26 cellular contexts compared by ENCODE assay signal in the genomic region with DNA sequence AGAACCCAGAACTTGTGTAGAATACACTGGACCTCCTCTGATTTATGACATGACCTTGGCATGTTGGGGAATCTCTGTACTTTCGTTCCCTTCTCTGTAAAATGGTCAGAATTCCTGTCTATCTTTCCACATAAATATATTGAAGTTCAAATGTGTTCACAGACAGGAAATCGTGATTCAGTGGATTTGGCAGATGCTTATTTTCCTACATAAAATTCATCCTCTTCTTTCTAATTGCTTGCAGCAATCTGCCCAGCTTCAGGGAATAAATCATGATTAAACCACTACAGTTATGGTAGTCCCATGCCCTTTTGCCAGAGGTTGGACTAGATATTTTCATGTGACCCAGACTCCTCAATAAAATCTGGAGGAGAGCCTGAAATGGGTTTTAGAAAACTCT. TPM values are rescaled to one million over a fixed set of nuclear protein-coding genes. Genes with fewer than 3 reads are reported as not detected.
A peak's percentile ranks its signal among the peaks of the same experiment; 100 is the strongest.
DNase-seq lines count a peak whose midpoint lies in the region; ATAC-seq, FAIRE-seq and TF ChIP-seq lines count a peak whose summit lies in the region.
"Had no signal": no experiment of that assay in that cellular context is flagged by ENCODE, and none has a peak within 500 bp of the region (broad histone marks: within the 10 kb centered on the region; RNA-seq: fewer than 3 reads in every experiment).

No MANE protein-coding gene starts in this region.

- no peak for TF ChIP-seq RAD21 in A549 (conservative IDR thresholded peaks at IDR 0.05 in 1 of 2, IDR thresholded peaks at IDR 0.05 in 1 of 2)

- H3K4me1 Mint-ChIP-seq in nephron progenitor cell, result peaks cover 10% of the 10 kb centered on the region
- peaks cover 14% of the 10 kb centered on the region for H3K4me1 Mint-ChIP-seq in mesothelial cell of epicardium
- H3K4me1 Mint-ChIP-seq: natural killer cell had no signal

- H3K4me3 ChIP-seq in A549 (no peak overlapping the region), cardiac fibroblast (replicated peaks in 1 of 2; ENCODE audit: low read depth in 2 of 2, low read length in 2 of 2) (no peak overlapping the region), foreskin fibroblast (ENCODE audit: low read depth in 1 of 2, low read length in 2 of 2) (no peak overlapping the region), upper lobe of right lung (no peak overlapping the region)
- H3K4me3 ChIP-seq: pancreas, upper lobe of left lung had no signal

- H3K27ac Mint-ChIP-seq in nephron progenitor cell, result no peak overlapping the region
- no peak overlapping the region for H3K27ac Mint-ChIP-seq in mesothelial cell of epicardium
- H3K27ac Mint-ChIP-seq: activated CD8-positive, alpha-beta T cell treated with anti-CD3 and anti-CD28 coated beads, Interleukin-2, amount 10 ng/mL, durations not matched to agents 7 days and 5 days; natural killer cell had no signal

- no peaks in the 10 kb centered on the region for H3K27me3 ChIP-seq in upper lobe of right lung
- H3K27me3 ChIP-seq: pancreas, upper lobe of left lung had no signal

- no peak for FAIRE-seq in A549 (lab: Jason Lieb, UNC)
- FAIRE-seq: A204.1, GM12891, pancreas had no signal

- no peaks in the 10 kb centered on the region for H3K36me3 ChIP-seq in upper lobe of right lung
- H3K36me3 ChIP-seq: pancreas, upper lobe of left lung had no signal

- no peaks in the 10 kb centered on the region for H3K36me3 Mint-ChIP-seq in nephron progenitor cell (ENCODE audit: low read depth)
- no peaks in the 10 kb centered on the region for H3K36me3 Mint-ChIP-seq in mesothelial cell of epicardium
- H3K36me3 Mint-ChIP-seq: natural killer cell had no signal

- ATAC-seq in A549 (no peak), HG02759 (IDR thresholded peaks at IDR 0.05; ENCODE audit: unreplicated experiment) (no peak), upper lobe of right lung (no peak)
- ATAC-seq: activated CD8-positive, alpha-beta T cell treated with anti-CD3 and anti-CD28 coated beads, Interleukin-2, amount 10 ng/mL, durations not matched to agents 7 days and 5 days; HCT116; natural killer cell had no signal

- TF ChIP-seq POLR2A in A549 (IDR thresholded peaks at IDR 0.05; ENCODE audit: low read length), result no peak

- no peaks in the 10 kb centered on the region for H3K9me3 ChIP-seq in A549
- no peaks in the 10 kb centered on the region for H3K9me3 ChIP-seq in upper lobe of right lung
- H3K9me3 ChIP-seq: pancreas, upper lobe of left lung had no signal

- TF ChIP-seq CTCF in A549 (IDR thresholded peaks at IDR 0.05), result no peak
- no peak for TF ChIP-seq CTCF in cardiac fibroblast (IDR thresholded peaks at IDR 0.05; ENCODE audit: low read depth, low read length)
- TF ChIP-seq CTCF in foreskin fibroblast (IDR thresholded peaks at IDR 0.05; ENCODE audit: low read depth, low read length), result no peak
- no peak for TF ChIP-seq CTCF in nephron progenitor cell (IDR thresholded peaks at IDR 0.05)
- no peak for TF ChIP-seq CTCF in mesothelial cell of epicardium (IDR thresholded peaks at IDR 0.05; ENCODE audit: unreplicated experiment)
- TF ChIP-seq CTCF in upper lobe of right lung (IDR thresholded peaks at IDR 0.05), result no peak

- no peak overlapping the region for H3K4me3 Mint-ChIP-seq in nephron progenitor cell
- H3K4me3 Mint-ChIP-seq in mesothelial cell of epicardium, result no peak overlapping the region
- H3K4me3 Mint-ChIP-seq: activated CD8-positive, alpha-beta T cell treated with anti-CD3 and anti-CD28 coated beads, Interleukin-2, amount 10 ng/mL, durations not matched to agents 7 days and 5 days; natural killer cell had no signal

- H3K27me3 Mint-ChIP-seq in nephron progenitor cell (ENCODE audit: low read depth, poor library complexity) (peaks cover 2% of the 10 kb centered on the region), mesothelial cell of epicardium (ENCODE audit: low read depth) (no peaks in the 10 kb centered on the region)

- H3K4me2 ChIP-seq in A549, result 0 out of 3 replicates have a peak overlapping the region, but pooled peaks have one; percentile 14

- TF ChIP-seq EP300 in A549 (IDR thresholded peaks at IDR 0.05), result no peak

- intact Hi-C loops in upper lobe of right lung (cut with DNase I), result no loop called here

- H3K9me3 Mint-ChIP-seq in nephron progenitor cell, result no peaks in the 10 kb centered on the region
- peaks cover 9% of the 10 kb centered on the region for H3K9me3 Mint-ChIP-seq in mesothelial cell of epicardium
- H3K9me3 Mint-ChIP-seq: natural killer cell had no signal

- H3K4me1 ChIP-seq in A549, result peaks cover 28% of the 10 kb centered on the region; the same call in 2 of the 3 replicates
- H3K4me1 ChIP-seq in upper lobe of right lung, result no peaks in the 10 kb centered on the region
- H3K4me1 ChIP-seq: upper lobe of left lung had no signal

- POLR2A ChIA-PET in A549 (lab: Yijun Ruan, JAX), result no interaction called here

- no peak overlapping the region for H3K27ac ChIP-seq in A549
- H3K27ac ChIP-seq in upper lobe of right lung, result no peak overlapping the region
- H3K27ac ChIP-seq: upper lobe of left lung had no signal

- no peak for DNase-seq in A549 (ENCODE audit: low read depth in 1 of 2, low spot score in 1 of 2)
- peak; percentile 69 for DNase-seq in GM04504 (ENCODE audit: low read depth)
- peak; percentile 43 to 56 for DNase-seq in cardiac fibroblast (ENCODE audit: low read depth in 2 of 2)
- DNase-seq in foreskin fibroblast, result peak; percentile 50 to 69
- DNase-seq in nephron progenitor cell, result no peak
- DNase-seq in mesothelial cell of epicardium (ENCODE audit: low spot score in 2 of 2, unreplicated experiment in 2 of 2), result no peak
- DNase-seq in upper lobe of right lung, result no peak
- DNase-seq: activated CD8-positive, alpha-beta T cell treated with anti-CD3 and anti-CD28 coated beads, Interleukin-2, amount 10 ng/mL, durations not matched to agents 7 days and 5 days; activated naive CD4-positive, alpha-beta T cell; activated T-cell treated with anti-CD3 and anti-CD28 coated beads, Interleukin-2, amount 50 U/mL, for 1 hour; amniotic stem cell; DMS153; effector CD4-positive, alpha-beta T cell; erythroblast; glutamatergic neuron; Kasumi-1; natural killer cell; NCI-H187 treated with DMSO at 0.1 percent for 48 hours; NCI-H748 treated with DMSO at 0.1 percent for 48 hours; T1000; upper lobe of left lung had no signal

- CTCF ChIA-PET in A549 (lab: Yijun Ruan, JAX), result no interaction called here

- WGBS in A549 (ENCODE audit: missing lambda C conversion rate), result 30% methylated on average over 2 of the region's 2 CpGs

TF ChIP-seq in A549, 52 proteins besides CTCF, POLR2A, EP300 and RAD21:
- no peak for TF ChIP-seq NR3C1 (IDR thresholded peaks at IDR 0.05)
- no peak for TF ChIP-seq TFCP2L1 (CRISPR knock-in tag; IDR thresholded peaks at IDR 0.05)
- TF ChIP-seq, protein P1, sequence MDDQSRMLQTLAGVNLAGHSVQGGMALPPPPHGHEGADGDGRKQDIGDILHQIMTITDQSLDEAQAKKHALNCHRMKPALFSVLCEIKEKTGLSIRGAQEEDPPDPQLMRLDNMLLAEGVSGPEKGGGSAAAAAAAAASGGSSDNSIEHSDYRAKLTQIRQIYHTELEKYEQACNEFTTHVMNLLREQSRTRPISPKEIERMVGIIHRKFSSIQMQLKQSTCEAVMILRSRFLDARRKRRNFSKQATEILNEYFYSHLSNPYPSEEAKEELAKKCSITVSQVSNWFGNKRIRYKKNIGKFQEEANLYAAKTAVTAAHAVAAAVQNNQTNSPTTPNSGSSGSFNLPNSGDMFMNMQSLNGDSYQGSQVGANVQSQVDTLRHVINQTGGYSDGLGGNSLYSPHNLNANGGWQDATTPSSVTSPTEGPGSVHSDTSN (IDR thresholded peaks at IDR 0.05), result no peak
- TF ChIP-seq HES2 (IDR thresholded peaks at IDR 0.05), result no peak
- TF ChIP-seq, protein P2, sequence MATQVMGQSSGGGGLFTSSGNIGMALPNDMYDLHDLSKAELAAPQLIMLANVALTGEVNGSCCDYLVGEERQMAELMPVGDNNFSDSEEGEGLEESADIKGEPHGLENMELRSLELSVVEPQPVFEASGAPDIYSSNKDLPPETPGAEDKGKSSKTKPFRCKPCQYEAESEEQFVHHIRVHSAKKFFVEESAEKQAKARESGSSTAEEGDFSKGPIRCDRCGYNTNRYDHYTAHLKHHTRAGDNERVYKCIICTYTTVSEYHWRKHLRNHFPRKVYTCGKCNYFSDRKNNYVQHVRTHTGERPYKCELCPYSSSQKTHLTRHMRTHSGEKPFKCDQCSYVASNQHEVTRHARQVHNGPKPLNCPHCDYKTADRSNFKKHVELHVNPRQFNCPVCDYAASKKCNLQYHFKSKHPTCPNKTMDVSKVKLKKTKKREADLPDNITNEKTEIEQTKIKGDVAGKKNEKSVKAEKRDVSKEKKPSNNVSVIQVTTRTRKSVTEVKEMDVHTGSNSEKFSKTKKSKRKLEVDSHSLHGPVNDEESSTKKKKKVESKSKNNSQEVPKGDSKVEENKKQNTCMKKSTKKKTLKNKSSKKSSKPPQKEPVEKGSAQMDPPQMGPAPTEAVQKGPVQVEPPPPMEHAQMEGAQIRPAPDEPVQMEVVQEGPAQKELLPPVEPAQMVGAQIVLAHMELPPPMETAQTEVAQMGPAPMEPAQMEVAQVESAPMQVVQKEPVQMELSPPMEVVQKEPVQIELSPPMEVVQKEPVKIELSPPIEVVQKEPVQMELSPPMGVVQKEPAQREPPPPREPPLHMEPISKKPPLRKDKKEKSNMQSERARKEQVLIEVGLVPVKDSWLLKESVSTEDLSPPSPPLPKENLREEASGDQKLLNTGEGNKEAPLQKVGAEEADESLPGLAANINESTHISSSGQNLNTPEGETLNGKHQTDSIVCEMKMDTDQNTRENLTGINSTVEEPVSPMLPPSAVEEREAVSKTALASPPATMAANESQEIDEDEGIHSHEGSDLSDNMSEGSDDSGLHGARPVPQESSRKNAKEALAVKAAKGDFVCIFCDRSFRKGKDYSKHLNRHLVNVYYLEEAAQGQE (IDR thresholded peaks at IDR 0.05), result no peak
- no peak for TF ChIP-seq SMC3 (IDR thresholded peaks at IDR 0.05)
- no peak for TF ChIP-seq CHD2 (IDR thresholded peaks at IDR 0.05; ENCODE audit: low read length, partially characterized antibody)
- no peak for TF ChIP-seq FOSB (CRISPR knock-in tag; IDR thresholded peaks at IDR 0.05)
- TF ChIP-seq ZC3H11A (IDR thresholded peaks at IDR 0.05), result no peak

RNA-seq across cellular contexts. Expression of gene ARL15, which starts 52.1 kb away (rescaled TPM):
- 11.8 and 15.9 TPM in 2 replicates for polyA plus RNA-seq in A549 (2011; rRNA removed)
- 2.8 and 4.5 TPM in 2 replicates for polyA plus RNA-seq in A549 (2012; cell fraction: cytosol; rRNA removed)
- polyA plus RNA-seq in A549 (2012; cell fraction: nucleus; rRNA removed), result 2.6 and 4.6 TPM in 2 replicates
- polyA plus RNA-seq in A549 (2017; fragmentation: RNase III; extraction: RNeasy Plus Mini Kit Qiagen cat#74134 plus additional on column Dnase treatment), result 8.6 to 12.1 TPM (median 10.8 TPM) in 3 replicates
- 31.8 and 34.6 TPM in 2 replicates for polyA minus RNA-seq in A549 (2011; rRNA and poly(A)+ RNA removed)
- 20.0 to 24.8 TPM (median 22.2 TPM) in 3 replicates for total RNA-seq in mesothelial cell of epicardium
- total RNA-seq in upper lobe of right lung, result 29.5 TPM

Comparison
In these comparisons a context has a peak if more than half of its experiments do, and no peak if none do; other contexts are left out.
1. DNase-seq: peak in GM04504 (single experiment), cardiac fibroblast (2 of 2) and foreskin fibroblast (2 of 2); none in A549 (0 of 2), nephron progenitor cell (single experiment), mesothelial cell of epicardium (0 of 2) and upper lobe of right lung (single experiment).